ENCODE assay signal across 14 cellular contexts in the genomic region with DNA sequence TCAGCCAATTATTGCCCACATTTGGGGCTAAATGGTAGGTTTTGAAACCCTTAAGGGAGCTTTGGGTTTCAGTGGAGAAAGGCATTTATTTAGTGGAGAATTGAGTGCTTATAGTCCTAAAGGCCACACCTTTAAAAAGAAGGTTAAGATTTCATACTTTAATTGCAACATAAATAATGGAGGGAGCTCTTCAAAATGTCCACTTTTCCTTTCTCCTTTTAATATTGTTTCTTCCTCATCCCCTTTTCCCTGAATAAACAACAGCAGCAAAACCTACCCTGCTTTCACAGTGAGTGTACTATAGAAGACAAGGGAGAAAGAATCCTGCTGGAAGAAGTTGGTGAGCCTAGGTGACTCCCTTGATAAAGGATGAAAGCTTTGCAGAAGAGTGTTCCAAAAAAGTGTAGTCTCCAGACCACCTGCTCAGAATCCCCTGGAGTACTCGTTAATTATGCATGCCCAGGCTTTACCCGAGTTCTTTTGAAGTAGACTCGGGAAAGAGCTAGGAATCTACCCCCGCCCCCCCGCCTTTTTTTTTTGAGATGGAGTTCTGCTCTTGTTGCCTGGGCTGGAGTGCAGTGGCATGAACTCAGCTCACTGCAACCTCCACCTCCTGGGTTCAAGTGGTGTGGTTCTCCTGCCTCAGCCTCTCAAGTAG. TPM values are rescaled to one million over a fixed set of nuclear protein-coding genes. Genes with fewer than 3 reads are reported as not detected.
DNase-seq lines count a peak whose midpoint lies in the region; ATAC-seq, FAIRE-seq and TF ChIP-seq lines count a peak whose summit lies in the region.
"Had no signal": no experiment of that assay in that cellular context is flagged by ENCODE, and none has a peak within 500 bp of the region (broad histone marks: within the 10 kb centered on the region; RNA-seq: fewer than 3 reads in every experiment).

No MANE protein-coding gene starts in this region.

- BruUV-seq in HepG2 (replicated peaks; lab: Mats Ljungman, UMichigan) = no TSS peak

- no peak overlapping the region for H2AFZ ChIP-seq in HepG2 (ENCODE audit: low read length)

- in situ Hi-C loops in HepG2 (cut with HindIII; ENCODE audit: extremely low pct_ligation_motif_present, low pct_unique_long_range_greater_than_20kb) = no loop called here

- no peaks in the 10 kb centered on the region for H3K9me3 ChIP-seq in HepG2 (ENCODE audit: low read length)
- no peaks in the 10 kb centered on the region for H3K9me3 ChIP-seq in right lobe of liver
- H3K9me3 ChIP-seq: body of pancreas had no signal

- intact Hi-C loops in HepG2 (cut with micrococcal nuclease; ENCODE audit: unreplicated experiment) = no loop called here
- intact Hi-C loops in right lobe of liver (cut with DNase I) = no loop called here

- H3K4me3 ChIP-seq in HepG2 (replicated peaks in 1 of 3; ENCODE audit: insufficient read depth in 1 of 3, low read depth in 2 of 3, low read length in 3 of 3) (no peak overlapping the region), right lobe of liver (no peak overlapping the region), fibroblast of the aortic adventitia (ENCODE audit: low read depth, low read length) (peak overlapping the region; percentile 49)
- H3K4me3 ChIP-seq: body of pancreas had no signal

- H3K4me1 ChIP-seq in HepG2 (ENCODE audit: insufficient read depth, low read length) (peaks cover 56% of the 10 kb centered on the region), right lobe of liver (peaks cover 0 to 28% (median 8%) of the 10 kb centered on the region in 4 donors)

- CTCF ChIA-PET in HepG2 (lab: Yijun Ruan, JAX; ENCODE audit: low intra/inter-chr PET ratio, low total read pairs) = no interaction called here

- ATAC-seq in HepG2 (no peak), right lobe of liver (no peak), GM18517 (IDR thresholded peaks at IDR 0.05; ENCODE audit: unreplicated experiment) (no peak)
- ATAC-seq: body of pancreas, left ventricle myocardium superior had no signal

- H3K36me3 ChIP-seq in HepG2 (replicated peaks in 1 of 2; ENCODE audit: control insufficient read depth in 1 of 2, insufficient read depth in 2 of 2, low read length in 2 of 2) (peaks cover 3 to 38% of the 10 kb centered on the region in 2 experiments), right lobe of liver (peaks cover 0 to 39% (median 17%) of the 10 kb centered on the region in 4 donors)

- no peak for TF ChIP-seq EP300 in HepG2 (IDR thresholded peaks at IDR 0.05; ENCODE audit: low read depth in 2 of 2, low read length in 2 of 2)
- no peak for TF ChIP-seq EP300 in HepG2 (CRISPR knock-in tag; IDR thresholded peaks at IDR 0.05; ENCODE audit: borderline replicate concordance)

- TF ChIP-seq RAD21 in HepG2 (CRISPR knock-in tag; IDR thresholded peaks at IDR 0.05) = no peak

- WGBS in HepG2 (ENCODE audit: low lambda C conversion rate) = 84% methylated on average over 5 of the region's 5 CpGs
- 76% methylated on average over 5 of the region's 5 CpGs for WGBS in right lobe of liver (ENCODE audit: insufficient coverage, low coverage, low lambda C conversion rate, missing lambda C conversion rate)

- H3K79me2 ChIP-seq in HepG2 (ENCODE audit: insufficient read depth, low read length) = peaks cover 91% of the 10 kb centered on the region

- TF ChIP-seq POLR2A in HepG2 (IDR thresholded peaks at IDR 0.05; ENCODE audit: insufficient read depth in 1 of 2, low read depth in 2 of 2, low read length in 2 of 2) (peak in 1 of 2 experiments; percentile 15; a peak in 1 of 4 replicates), right lobe of liver (IDR thresholded peaks at IDR 0.05) (no peak)

- H3K27me3 ChIP-seq in HepG2 (ENCODE audit: control insufficient read depth in 1 of 2, insufficient read depth in 2 of 2, low read length in 2 of 2) (no peaks in the 10 kb centered on the region; a peak in 1 of 5 replicates), right lobe of liver (no peaks in the 10 kb centered on the region)
- H3K27me3 ChIP-seq: body of pancreas had no signal

- FAIRE-seq in HepG2 (lab: Jason Lieb, UNC) = no peak
- FAIRE-seq: GM18507 had no signal

- H3K27ac ChIP-seq in HepG2 (ENCODE audit: extremely low read length, insufficient read depth, low read length) = no peak overlapping the region
- H3K27ac ChIP-seq in right lobe of liver = no peak overlapping the region
- H3K27ac ChIP-seq: body of pancreas had no signal

- POLR2A ChIA-PET in HepG2 (lab: Yijun Ruan, JAX) = interaction anchor here (1.5 kb wide), 1 partner anchor 10 kb away, joined by 5 read pairs; no protein-coding TSS in a partner anchor

- DNase-seq in HepG2 (ENCODE audit: low spot score) (no peak), right lobe of liver (no peak), NCI-H524 (lab: John Stamatoyannopoulos, UW) (peak; percentile 33 to 66), fibroblast of the aortic adventitia (ENCODE audit: low read depth) (peak; percentile 4), pons (ENCODE audit: low spot score) (no peak), NCI-H748 treated with DMSO at 0.1 percent for 48 hours (lab: John Stamatoyannopoulos, UW) (no peak), medulla oblongata (ENCODE audit: extremely low spot score) (no peak)
- DNase-seq: body of pancreas, left ventricle myocardium superior, naive B cell, NCI-H1417 treated with DMSO at 0.1 percent for 48 hours, NCI-H446 treated with DMSO at 0.1 percent for 48 hours had no signal

- TF ChIP-seq CTCF in HepG2 (CRISPR knock-in tag; IDR thresholded peaks at IDR 0.05) (no peak), right lobe of liver (IDR thresholded peaks at IDR 0.05) (no peak), fibroblast of the aortic adventitia (IDR thresholded peaks at IDR 0.05; ENCODE audit: insufficient read depth, low read length) (no peak)

- H4K20me1 ChIP-seq in HepG2 (ENCODE audit: insufficient read depth, low read length) = peaks cover 66% of the 10 kb centered on the region

- H3K9ac ChIP-seq in HepG2 (ENCODE audit: insufficient read depth, low read depth, low read length) = no peak overlapping the region

- no peak overlapping the region for H3K4me2 ChIP-seq in HepG2 (ENCODE audit: low read depth, low read length)

TF ChIP-seq in HepG2, 621 proteins besides CTCF, POLR2A, EP300 and RAD21 (continues in another document):
- TF ChIP-seq PRMT3 (CRISPR knock-in tag; IDR thresholded peaks at IDR 0.05; ENCODE audit: borderline replicate concordance, low read depth) (no peak), CREB1 (IDR thresholded peaks at IDR 0.05) (no peak), CREB1 (CRISPR knock-in tag; IDR thresholded peaks at IDR 0.05) (no peak), RBFOX2 (IDR thresholded peaks at IDR 0.05; ENCODE audit: low read depth, low read length) (0 out of 2 replicates have a peak, but pooled peaks have one; percentile 7), TCF7L2 (IDR thresholded peaks at IDR 0.05; ENCODE audit: low read depth, low read length) (no peak), CEBPB (IDR thresholded peaks at IDR 0.05; ENCODE audit: borderline replicate concordance, low read depth, low read length) (no peak), KLF9 (CRISPR knock-in tag; IDR thresholded peaks at IDR 0.05; ENCODE audit: low read depth) (no peak), STAG1 (CRISPR knock-in tag; IDR thresholded peaks at IDR 0.05) (no peak), HNRNPUL1 (IDR thresholded peaks at IDR 0.05; ENCODE audit: low read depth, low read length) (no peak)
- TF ChIP-seq, protein P1, sequence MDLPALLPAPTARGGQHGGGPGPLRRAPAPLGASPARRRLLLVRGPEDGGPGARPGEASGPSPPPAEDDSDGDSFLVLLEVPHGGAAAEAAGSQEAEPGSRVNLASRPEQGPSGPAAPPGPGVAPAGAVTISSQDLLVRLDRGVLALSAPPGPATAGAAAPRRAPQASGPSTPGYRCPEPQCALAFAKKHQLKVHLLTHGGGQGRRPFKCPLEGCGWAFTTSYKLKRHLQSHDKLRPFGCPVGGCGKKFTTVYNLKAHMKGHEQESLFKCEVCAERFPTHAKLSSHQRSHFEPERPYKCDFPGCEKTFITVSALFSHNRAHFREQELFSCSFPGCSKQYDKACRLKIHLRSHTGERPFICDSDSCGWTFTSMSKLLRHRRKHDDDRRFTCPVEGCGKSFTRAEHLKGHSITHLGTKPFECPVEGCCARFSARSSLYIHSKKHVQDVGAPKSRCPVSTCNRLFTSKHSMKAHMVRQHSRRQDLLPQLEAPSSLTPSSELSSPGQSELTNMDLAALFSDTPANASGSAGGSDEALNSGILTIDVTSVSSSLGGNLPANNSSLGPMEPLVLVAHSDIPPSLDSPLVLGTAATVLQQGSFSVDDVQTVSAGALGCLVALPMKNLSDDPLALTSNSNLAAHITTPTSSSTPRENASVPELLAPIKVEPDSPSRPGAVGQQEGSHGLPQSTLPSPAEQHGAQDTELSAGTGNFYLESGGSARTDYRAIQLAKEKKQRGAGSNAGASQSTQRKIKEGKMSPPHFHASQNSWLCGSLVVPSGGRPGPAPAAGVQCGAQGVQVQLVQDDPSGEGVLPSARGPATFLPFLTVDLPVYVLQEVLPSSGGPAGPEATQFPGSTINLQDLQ (CRISPR knock-in tag; IDR thresholded peaks at IDR 0.05) = no peak

RNA-seq across cellular contexts. Expression of a gene that starts 11.5 kb away (rescaled TPM):
- 0.27 and 4.5 TPM in 2 replicates for total RNA-seq in HepG2 (2016; rRNA removed; fragmentation: Illumina TruSeq; extraction: Trizol)
- 0.20 TPM in 1 of 2 replicates, not detected in the other for total RNA-seq in HepG2 (2016; cell fraction: cytosol; rRNA removed; fragmentation: Illumina TruSeq; extraction: Trizol; ENCODE audit: low read depth)
- 0.37 and 4.2 TPM in 2 replicates for total RNA-seq in HepG2 (2016; cell fraction: insoluble cytoplasmic fraction; rRNA removed; fragmentation: Illumina TruSeq; extraction: Trizol)
- 0.24 and 0.28 TPM in 2 replicates for total RNA-seq in HepG2 (2016; cell fraction: membrane; rRNA removed; fragmentation: Illumina TruSeq; extraction: Trizol)
- total RNA-seq in HepG2 (2016; cell fraction: nucleus; rRNA removed; fragmentation: Illumina TruSeq; extraction: Trizol) = 19.9 and 21.8 TPM in 2 replicates
- polyA plus RNA-seq in HepG2 (2011; rRNA removed) = 0.38 and 0.56 TPM in 2 replicates
- not detected in 2 replicates for polyA plus RNA-seq in HepG2 (2011; cell fraction: cytosol; rRNA removed)
- polyA plus RNA-seq in HepG2 (2011; cell fraction: nucleus; rRNA removed) = 2.2 and 2.8 TPM in 2 replicates
- polyA plus RNA-seq in HepG2 (2012) = 0.13 and 0.39 TPM in 2 replicates
- polyA plus RNA-seq in HepG2 (2016; cell fraction: cytosol; fragmentation: Illumina TruSeq; extraction: Trizol; ENCODE audit: low read depth) = 0.07 TPM in 1 of 2 replicates, not detected in the other
- 0.21 TPM in 1 of 2 replicates, not detected in the other for polyA plus RNA-seq in HepG2 (2016; cell fraction: insoluble cytoplasmic fraction; fragmentation: Illumina TruSeq; extraction: Trizol; ENCODE audit: low read depth)
- not detected in 2 replicates for polyA plus RNA-seq in HepG2 (2016; cell fraction: membrane; fragmentation: Illumina TruSeq; extraction: Trizol; ENCODE audit: low read depth)
- polyA plus RNA-seq in HepG2 (2016; cell fraction: nucleus; fragmentation: Illumina TruSeq; extraction: Trizol; ENCODE audit: insufficient read depth, low read depth) = 5.1 and 5.3 TPM in 2 replicates
- 3.3 and 7.0 TPM in 2 replicates for polyA minus RNA-seq in HepG2 (2011; rRNA and poly(A)+ RNA removed; ENCODE audit: low replicate concordance)
- not detected in 2 replicates for polyA minus RNA-seq in HepG2 (2011; cell fraction: cytosol; rRNA and poly(A)+ RNA removed)
- 26.4 and 27.4 TPM in 2 replicates for polyA minus RNA-seq in HepG2 (2011; cell fraction: nucleus; rRNA and poly(A)+ RNA removed)
- 1 to 10 TPM; 1.1 to 7.3 (median 1.4) TPM for total RNA-seq in right lobe of liver
- 14.9 and 55.9 TPM in 2 replicates for total RNA-seq in fibroblast of the aortic adventitia (ENCODE audit: low replicate concordance)

Comparison
In these comparisons a context has a peak if more than half of its experiments do, and no peak if none do; other contexts are left out.
1. DNase-seq: peak in NCI-H524 (2 of 2) and fibroblast of the aortic adventitia (single experiment); none in HepG2 (single experiment), right lobe of liver (0 of 3), pons (single experiment), NCI-H748 treated with DMSO at 0.1 percent for 48 hours (single experiment) and medulla oblongata (single experiment).